ENCODE assay signal across 11 cellular contexts in the genomic region with DNA sequence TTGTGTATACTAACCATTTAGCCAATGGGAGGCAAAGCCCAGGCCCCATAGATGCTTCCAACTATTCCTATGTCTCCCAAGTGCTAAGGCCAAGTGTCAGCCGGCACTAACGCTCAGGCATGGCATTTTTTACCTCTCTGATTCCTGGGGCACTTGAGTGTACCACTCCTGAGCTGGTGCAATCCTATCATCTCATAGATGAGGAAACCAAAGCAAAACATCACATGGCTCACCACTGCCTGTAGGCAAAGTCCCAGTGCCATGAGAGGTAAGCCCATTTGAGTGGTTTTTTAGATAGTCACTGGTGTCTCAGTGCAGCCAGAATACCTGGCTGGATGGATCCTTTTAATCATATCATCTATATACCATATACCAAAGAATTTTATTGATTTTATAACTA. TPM values are rescaled to one million over a fixed set of nuclear protein-coding genes. Genes with fewer than 3 reads are reported as not detected.
"Had no signal": no experiment of that assay in that cellular context is flagged by ENCODE, and none has a peak within 500 bp of the region (broad histone marks: within the 10 kb centered on the region; RNA-seq: fewer than 3 reads in every experiment).

No MANE protein-coding gene starts in this region.

- DNase-seq: activated CD4-positive, alpha-beta T cell treated with anti-CD3 and anti-CD28 coated beads for 48 hours; activated CD8-positive, alpha-beta memory T cell treated with anti-CD3 and anti-CD28 coated beads for 24 hours; activated naive CD4-positive, alpha-beta T cell treated with anti-CD3 and anti-CD28 coated beads, Interleukin-2, amount 50 U/mL, for 16 hours; amygdala; hippocampal formation; stimulated activated naive B cell treated with anti-CD40 and anti-IgM and Interleukin-4, amounts not matched to agents 10 μg/mL and 1 μg/mL and 100 μg/mL, for 72 hours; upper lobe of right lung had no signal

- H3K4me1 Mint-ChIP-seq: activated T-helper 17 cell treated with anti-CD3 and anti-CD28 coated beads, Interleukin-2, amount 50 U/mL, for 72 hours had no signal

- H3K27ac ChIP-seq: right atrium auricular region, upper lobe of right lung had no signal

- H3K9me3 ChIP-seq: right atrium auricular region, upper lobe of right lung had no signal

- H3K4me3 Mint-ChIP-seq: activated T-helper 17 cell treated with anti-CD3 and anti-CD28 coated beads, Interleukin-2, amount 50 U/mL, for 72 hours; mesothelial cell of epicardium; stimulated activated naive B cell treated with anti-CD40 and anti-IgM and Interleukin-4, amounts not matched to agents 10 μg/mL and 1 μg/mL and 100 μg/mL, for 72 hours; T-helper 1 cell treated with Interleukin-12 subunit alpha and Interleukin-12 subunit beta and Interleukin-4 antibody, amounts not matched to agents 30 μg/mL and 1 μg/mL, for 36 hours had no signal

- H3K9me3 Mint-ChIP-seq: activated T-helper 17 cell treated with anti-CD3 and anti-CD28 coated beads, Interleukin-2, amount 50 U/mL, for 72 hours; stimulated activated naive B cell treated with anti-CD40 and anti-IgM and Interleukin-4, amounts not matched to agents 10 μg/mL and 1 μg/mL and 100 μg/mL, for 72 hours; T-helper 1 cell treated with Interleukin-12 subunit alpha and Interleukin-12 subunit beta and Interleukin-4 antibody, amounts not matched to agents 30 μg/mL and 1 μg/mL, for 36 hours had no signal

- ATAC-seq: stimulated activated naive B cell treated with anti-CD40 and anti-IgM and Interleukin-4, amounts not matched to agents 10 μg/mL and 1 μg/mL and 100 μg/mL, for 72 hours; upper lobe of right lung had no signal

- H3K27ac Mint-ChIP-seq: activated T-helper 17 cell treated with anti-CD3 and anti-CD28 coated beads, Interleukin-2, amount 50 U/mL, for 72 hours; stimulated activated naive B cell treated with anti-CD40 and anti-IgM and Interleukin-4, amounts not matched to agents 10 μg/mL and 1 μg/mL and 100 μg/mL, for 72 hours; T-helper 1 cell treated with Interleukin-12 subunit alpha and Interleukin-12 subunit beta and Interleukin-4 antibody, amounts not matched to agents 30 μg/mL and 1 μg/mL, for 36 hours had no signal

- H3K27me3 ChIP-seq: right atrium auricular region, upper lobe of right lung had no signal

- H3K36me3 ChIP-seq: right atrium auricular region, upper lobe of right lung had no signal

- H3K4me3 ChIP-seq: right atrium auricular region, upper lobe of right lung had no signal

- H3K36me3 Mint-ChIP-seq: stimulated activated naive B cell treated with anti-CD40 and anti-IgM and Interleukin-4, amounts not matched to agents 10 μg/mL and 1 μg/mL and 100 μg/mL, for 72 hours had no signal

RNA-seq across cellular contexts. Expression of a gene that starts 8.0 kb away (rescaled TPM):
- total RNA-seq: activated T-helper 17 cell treated with anti-CD3 and anti-CD28 coated beads, Interleukin-2, amount 50 U/mL, for 72 hours had no signal
